1 cellular context compared by ENCODE assay signal in genomic region chr9:21696411-21696865, GRCh38.
TF ChIP-seq lines count a peak whose summit lies in the region.

No MANE protein-coding gene starts in this region.

TF ChIP-seq in GM23338, 12 proteins besides CTCF, POLR2A, EP300 and RAD21 (continued from another document):
- TF ChIP-seq REST (IDR thresholded peaks at IDR 0.05; ENCODE audit: unreplicated experiment) (no peak), ZNF462 (CRISPR knock-in tag; IDR thresholded peaks at IDR 0.05) (no peak)
TF ChIP-seq in GM23338: peak in this region for 1.
